In the genomic region with DNA sequence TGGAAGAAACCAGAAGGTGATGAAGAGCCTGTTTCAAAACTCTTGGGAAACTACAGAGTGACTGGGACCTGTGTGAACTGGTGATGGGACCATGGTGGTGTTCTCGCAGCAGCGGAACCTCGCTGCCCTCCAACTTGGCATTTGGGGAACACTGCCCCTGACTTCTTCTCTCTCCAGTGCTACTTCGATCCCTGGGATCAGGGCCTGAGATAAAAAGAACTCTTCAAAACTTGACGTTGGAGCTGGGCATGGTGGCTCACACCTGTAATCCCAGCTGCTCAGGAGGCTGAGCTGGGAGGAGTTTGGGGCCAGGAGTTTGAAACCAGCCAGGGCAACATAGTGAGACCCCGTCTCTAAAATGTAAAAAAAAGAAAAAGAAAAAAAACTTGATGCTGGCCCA, we compare ENCODE assay signal across 21 cellular contexts. TPM values are rescaled to one million over a fixed set of nuclear protein-coding genes. Genes with fewer than 3 reads are reported as not detected.
"Had no signal": no experiment of that assay in that cellular context is flagged by ENCODE, and none has a peak within 500 bp of the region (broad histone marks: within the 10 kb centered on the region; RNA-seq: fewer than 3 reads in every experiment).

No MANE protein-coding gene starts in this region.

- H3K36me3 ChIP-seq: heart left ventricle, left ventricle myocardium inferior, right lobe of liver, thoracic aorta, uterus had no signal

- H3K4me3 ChIP-seq: heart left ventricle, left ventricle myocardium inferior, right lobe of liver, skin epidermis, thoracic aorta, uterus had no signal

- DNase-seq: activated CD4-positive, alpha-beta memory T cell treated with anti-CD3 and anti-CD28 coated beads, Interleukin-2, amount 10 ng/mL, durations not matched to agents 7 days and 5 days; activated CD4-positive, alpha-beta T cell treated with anti-CD3 and anti-CD28 coated beads, Interleukin-2, amount 10 ng/mL, durations not matched to agents 24 days and 14 days; activated CD8-positive, alpha-beta memory T cell treated with anti-CD3 and anti-CD28 coated beads, Interleukin-2, amount 50 U/mL, for 48 hours; activated naive CD4-positive, alpha-beta T cell treated with Interleukin-2 at 50 U/mL for 16 hours; activated T-cell treated with anti-CD3 and anti-CD28 coated beads, Interleukin-2, amount 50 U/mL, for 24 hours; anterior cingulate cortex; cortex of kidney; effector memory CD8-positive, alpha-beta T cell; foreskin fibroblast; left ventricle myocardium inferior; right lobe of liver; stimulated activated CD4-positive, alpha-beta T cell treated with anti-CD3 and anti-CD28 coated beads, Interleukin-4, amount 100 ng/mL, for 24 hours; SW 1271; T-helper 9 cell; trophoblast cell; uterus had no signal

- H3K27me3 ChIP-seq: heart left ventricle, right lobe of liver, uterus had no signal

- ATAC-seq: effector memory CD8-positive, alpha-beta T cell; heart left ventricle; right lobe of liver; stimulated activated effector memory CD8-positive, alpha-beta T cell treated with anti-CD3 and anti-CD28 coated beads, Interleukin-12 subunit alpha, Interleukin-12 subunit beta, amount 100 ng/mL, for 72 hours had no signal

- H3K4me1 ChIP-seq: uterus had no signal

- H3K27ac ChIP-seq: heart left ventricle, left ventricle myocardium inferior, right lobe of liver, skin epidermis, thoracic aorta, uterus had no signal

- H3K9me3 ChIP-seq: heart left ventricle, left ventricle myocardium inferior, right lobe of liver, thoracic aorta, uterus had no signal

RNA-seq across cellular contexts. Expression of gene PITX1, which starts 18.1 kb away (rescaled TPM):
- total RNA-seq: left ventricle myocardium inferior, lung microvascular endothelial cell, right lobe of liver, thoracic aorta had no signal

RNA-seq across cellular contexts. Expression of gene CATSPER3, which starts 48.2 kb away (rescaled TPM):
- total RNA-seq: thoracic aorta had no signal
